In genomic region chr11:35223429-35223828, GRCh38 we compare ENCODE assay signal across 10 cellular contexts.
A peak's percentile ranks its signal among the peaks of the same experiment; 100 is the strongest.
DNase-seq lines count a peak whose midpoint lies in the region; ATAC-seq and TF ChIP-seq lines count a peak whose summit lies in the region.
"Had no signal": no experiment of that assay in that cellular context is flagged by ENCODE, and none has a peak within 500 bp of the region (broad histone marks: within the 10 kb centered on the region; RNA-seq: fewer than 3 reads in every experiment).

No MANE protein-coding gene starts in this region.

- no peaks in the 10 kb centered on the region for H3K4me1 Mint-ChIP-seq in activated T-cell treated with anti-CD3 and anti-CD28 coated beads, Interleukin-2, amount 50 U/mL, for 72 hours (ENCODE audit: low read depth)

- no peaks in the 10 kb centered on the region for H3K9me3 ChIP-seq in SJCRH30 (replicated peaks)
- no peaks in the 10 kb centered on the region for H3K9me3 ChIP-seq in stomach smooth muscle (ENCODE audit: control insufficient read depth in 2 of 2, low read length in 2 of 2)

- H3K4me1 ChIP-seq in SJCRH30 = no peaks in the 10 kb centered on the region
- peaks cover 28% of the 10 kb centered on the region for H3K4me1 ChIP-seq in stomach smooth muscle (ENCODE audit: control insufficient read depth, insufficient read depth, low read length)

- no peak for DNase-seq in activated T-cell treated with anti-CD3 and anti-CD28 coated beads, Interleukin-2, amount 50 U/mL, for 72 hours
- no peak for DNase-seq in activated T-cell treated with anti-CD3 and anti-CD28 coated beads, Interleukin-2, amount 50 U/mL, for 48 hours
- DNase-seq in SJCRH30 = peak; percentile 22 to 38
- DNase-seq in fibroblast of villous mesenchyme (ENCODE audit: low read depth) = peak; percentile 84
- DNase-seq in activated CD4-positive, alpha-beta T cell treated with anti-CD3 and anti-CD28 coated beads, Interleukin-2, amount 50 U/mL, for 48 hours = no peak
- DNase-seq: activated effector memory CD4-positive, alpha-beta T cell treated with anti-CD3 and anti-CD28 coated beads, Interleukin-2, amount 50 U/mL, for 16 hours; MM.1S had no signal

- no peak overlapping the region for H3K9ac ChIP-seq in stomach smooth muscle (ENCODE audit: low read length in 2 of 2)

- H3K27ac ChIP-seq in SJCRH30 (no peak overlapping the region), stomach smooth muscle (ENCODE audit: low read length) (peak overlapping the region; percentile 66)

- no peak overlapping the region for H3K4me3 Mint-ChIP-seq in activated T-cell treated with anti-CD3 and anti-CD28 coated beads, Interleukin-2, amount 50 U/mL, for 72 hours

- peaks cover 8 to 52% of the 10 kb centered on the region in 2 donors for H3K36me3 Mint-ChIP-seq in activated T-cell treated with anti-CD3 and anti-CD28 coated beads, Interleukin-2, amount 50 U/mL, for 72 hours (ENCODE audit: insufficient read depth in 2 of 2)

- no peaks in the 10 kb centered on the region for H3K27me3 ChIP-seq in SJCRH30
- no peaks in the 10 kb centered on the region for H3K27me3 ChIP-seq in stomach smooth muscle (ENCODE audit: control insufficient read depth in 1 of 2, insufficient read depth in 2 of 2, low read length in 2 of 2)

- no peaks in the 10 kb centered on the region for H3K27me3 Mint-ChIP-seq in activated T-cell treated with anti-CD3 and anti-CD28 coated beads, Interleukin-2, amount 50 U/mL, for 72 hours (ENCODE audit: low read depth)

- ATAC-seq in activated T-cell treated with anti-CD3 and anti-CD28 coated beads, Interleukin-2, amount 50 U/mL, for 72 hours (replicated peaks in 1 of 2) = no peak
- no peak for ATAC-seq in GM19351 (IDR thresholded peaks at IDR 0.05; ENCODE audit: unreplicated experiment)
- no peak for ATAC-seq in GM21447 (IDR thresholded peaks at IDR 0.05; ENCODE audit: unreplicated experiment)

- no peak for TF ChIP-seq CTCF in fibroblast of villous mesenchyme (IDR thresholded peaks at IDR 0.05; ENCODE audit: insufficient read depth, low read depth, low read length)

- no peaks in the 10 kb centered on the region for H3K9me3 Mint-ChIP-seq in activated T-cell treated with anti-CD3 and anti-CD28 coated beads, Interleukin-2, amount 50 U/mL, for 72 hours

- H3K36me3 ChIP-seq in SJCRH30 (no peaks in the 10 kb centered on the region), stomach smooth muscle (ENCODE audit: control insufficient read depth in 2 of 2, insufficient read depth in 2 of 2, low read length in 2 of 2) (peaks cover 23 to 43% of the 10 kb centered on the region in 2 donors)

- H3K27ac Mint-ChIP-seq in activated T-cell treated with anti-CD3 and anti-CD28 coated beads, Interleukin-2, amount 50 U/mL, for 72 hours = peak overlapping the region; percentile 81

- H3K4me3 ChIP-seq in SJCRH30 (no peak overlapping the region), fibroblast of villous mesenchyme (ENCODE audit: low read depth, low read length) (no peak overlapping the region), stomach smooth muscle (ENCODE audit: low read length in 2 of 2) (peak overlapping the region in 1 of 2 donors; percentile 28)

Comparison
In these comparisons a context has a peak if more than half of its experiments do, and no peak if none do; other contexts are left out.
1. DNase-seq: peak in SJCRH30 (2 of 2) and fibroblast of villous mesenchyme (single experiment); none in activated T-cell treated with anti-CD3 and anti-CD28 coated beads, Interleukin-2, amount 50 U/mL, for 72 hours (0 of 2), activated T-cell treated with anti-CD3 and anti-CD28 coated beads, Interleukin-2, amount 50 U/mL, for 48 hours (0 of 2) and activated CD4-positive, alpha-beta T cell treated with anti-CD3 and anti-CD28 coated beads, Interleukin-2, amount 50 U/mL, for 48 hours (0 of 2).